ENCODE assay signal across 11 cellular contexts in genomic region chr1:3417082-3417728, GRCh38. TPM values are rescaled to one million over a fixed set of nuclear protein-coding genes. Genes with fewer than 3 reads are reported as not detected.
A peak's percentile ranks its signal among the peaks of the same experiment; 100 is the strongest.
DNase-seq lines count a peak whose midpoint lies in the region; ATAC-seq and TF ChIP-seq lines count a peak whose summit lies in the region.
"Had no signal": no experiment of that assay in that cellular context is flagged by ENCODE, and none has a peak within 500 bp of the region (broad histone marks: within the 10 kb centered on the region; RNA-seq: fewer than 3 reads in every experiment).

No MANE protein-coding gene starts in this region.

- no peak overlapping the region for H3K4me3 ChIP-seq in GM12865 (ENCODE audit: low read depth, low read length)
- no peak overlapping the region for H3K4me3 ChIP-seq in PC-3 (ENCODE audit: low read length)
- H3K4me3 ChIP-seq in fibroblast of the aortic adventitia (ENCODE audit: low read depth, low read length) = no peak overlapping the region
- no peak overlapping the region for H3K4me3 ChIP-seq in Peyer's patch
- H3K4me3 ChIP-seq: thyroid gland had no signal

- TF ChIP-seq POLR2A in Peyer's patch (IDR thresholded peaks at IDR 0.05) = no peak

- H3K36me3 ChIP-seq in PC-3 (ENCODE audit: low read depth, low read length) = no peaks in the 10 kb centered on the region
- no peaks in the 10 kb centered on the region for H3K36me3 ChIP-seq in Peyer's patch

- H3K79me2 ChIP-seq in PC-3 (ENCODE audit: low read length) = no peaks in the 10 kb centered on the region

- intact Hi-C loops in PC-3 (cut with micrococcal nuclease) = no loop called here

- H3F3A ChIP-seq in PC-3 (ENCODE audit: low read length, unreplicated experiment) = no peaks in the 10 kb centered on the region

- H2AFZ ChIP-seq in PC-3 (ENCODE audit: low read length) = no peak overlapping the region

- CTCF ChIA-PET in PC-3 (lab: Charles Lee) = no interaction called here

- no TSS peak for BruUV-seq in PC-3 (replicated peaks; lab: Mats Ljungman, UMichigan)

- H3K9ac ChIP-seq in PC-3 (ENCODE audit: low read length) = no peak overlapping the region

- H3K27me3 ChIP-seq in PC-3 (ENCODE audit: low read length) (peaks cover 99% of the 10 kb centered on the region), Peyer's patch (no peaks in the 10 kb centered on the region)
- H3K27me3 ChIP-seq: thyroid gland had no signal

- peak; percentile 72 for TF ChIP-seq CTCF in 22Rv1 (IDR thresholded peaks at IDR 0.05)
- TF ChIP-seq CTCF in GM12865 (IDR thresholded peaks at IDR 0.05; ENCODE audit: insufficient read depth, low read depth, low read length, missing control alignments) = peak; percentile 25
- peak; percentile 84 for TF ChIP-seq CTCF in PC-3 (conservative IDR thresholded peaks at IDR 0.05; ENCODE audit: low read depth, low read length)
- peak; percentile 38 for TF ChIP-seq CTCF in fibroblast of the aortic adventitia (IDR thresholded peaks at IDR 0.05; ENCODE audit: insufficient read depth, low read length)
- peak in 3 of 6 experiments; percentile 35 to 40 (median 40) for TF ChIP-seq CTCF in Peyer's patch (IDR thresholded peaks at IDR 0.05)

- H3K4me2 ChIP-seq in PC-3 (ENCODE audit: low read length) = no peak overlapping the region

- no peaks in the 10 kb centered on the region for H4K20me1 ChIP-seq in PC-3 (ENCODE audit: low read length)

- H3K4me1 ChIP-seq in PC-3 (ENCODE audit: insufficient read depth, low read length) (peaks cover 15% of the 10 kb centered on the region), Peyer's patch (peaks cover 0 to 3% (median 0%) of the 10 kb centered on the region in 4 donors)
- H3K4me1 ChIP-seq: thyroid gland had no signal

- no peaks in the 10 kb centered on the region for H3K9me2 ChIP-seq in PC-3 (replicated peaks; ENCODE audit: low read length)

- ATAC-seq in PC-3 (no peak), HG03342 (IDR thresholded peaks at IDR 0.05; ENCODE audit: unreplicated experiment) (no peak)

- POLR2A ChIA-PET in PC-3 (lab: Charles Lee; ENCODE audit: unreplicated experiment) = no interaction called here

- H3K27ac ChIP-seq in 22Rv1 (no peak overlapping the region), PC-3 (ENCODE audit: low read length) (no peak overlapping the region), Peyer's patch (no peak overlapping the region)
- H3K27ac ChIP-seq: thyroid gland had no signal

- no peak for DNase-seq in GM12865 (ENCODE audit: low read depth)
- peak; percentile 50 for DNase-seq in PC-3
- no peak for DNase-seq in fibroblast of the aortic adventitia (ENCODE audit: low read depth)
- no peak for DNase-seq in NCI-H1092 (lab: John Stamatoyannopoulos, UW)
- DNase-seq in Peyer's patch = no peak
- DNase-seq in SW480 (ENCODE audit: low spot score) = no peak
- DNase-seq: activated gamma-delta T cell treated with Interleukin-2 at 50 U/mL for 16 hours, foreskin melanocyte, thyroid gland had no signal

- H3K9me3 ChIP-seq in PC-3 (ENCODE audit: low read length) (no peaks in the 10 kb centered on the region), Peyer's patch (peaks cover 0 to 10% (median 5%) of the 10 kb centered on the region in 4 donors)
- H3K9me3 ChIP-seq: thyroid gland had no signal

RNA-seq across cellular contexts. Expression of gene ARHGEF16, which starts 37.3 kb away (rescaled TPM):
- total RNA-seq in PC-3 (2014; rRNA removed) = 54.3 and 60.7 TPM in 2 replicates
- 0.18 TPM in 1 of 2 replicates, not detected in the other for total RNA-seq in fibroblast of the aortic adventitia (ENCODE audit: low replicate concordance)
- 100 to 1,000 TPM in 3 of 4 donors, 10 to 100 TPM in 1; 43.7 to 225 (median 182) TPM for total RNA-seq in Peyer's patch

Comparison
In these comparisons a context has a peak if more than half of its experiments do, and no peak if none do; other contexts are left out.
1. RNA of gene ARHGEF16, which starts 37.3 kb away (total RNA-seq): 43.7 to 225 TPM in Peyer's patch and 54.3 to 60.7 TPM in PC-3; 0.18 TPM in fibroblast of the aortic adventitia; every median in the first group is over 10 times any median in the second.